ENCODE assay signal across 8 cellular contexts in genomic region chr1:218346391-218347204, GRCh38. TPM values are rescaled to one million over a fixed set of nuclear protein-coding genes. Genes with fewer than 3 reads are reported as not detected.
DNase-seq lines count a peak whose midpoint lies in the region; ATAC-seq and TF ChIP-seq lines count a peak whose summit lies in the region.

No MANE protein-coding gene starts in this region.

- peak overlapping the region; percentile 83 to 99 (median 91) for H3K4me2 ChIP-seq in BLaER1 treated with 17β-estradiol and CSF1 and Interleukin-3, amounts not matched to agents 10 nM and 100 nM

- H3K4me3 ChIP-seq in BLaER1 treated with 17β-estradiol and CSF1 and Interleukin-3, amounts not matched to agents 10 nM and 100 nM: peak overlapping the region; percentile 49 to 69 (median 58); a peak in 19 of 20 replicates
- H3K4me3 ChIP-seq in HL-60 (replicated peaks; ENCODE audit: insufficient read depth, low read length) (peak overlapping the region; percentile 54), ascending aorta (peak overlapping the region; percentile 88 to 89)

- no peaks in the 10 kb centered on the region for H3K9me3 ChIP-seq in BLaER1 treated with 17β-estradiol and CSF1 and Interleukin-3, amounts not matched to agents 10 nM and 100 nM (replicated peaks in 1 of 11)
- H3K9me3 ChIP-seq in ascending aorta: no peaks in the 10 kb centered on the region

- peaks cover 0 to 48% (median 37%) of the 10 kb centered on the region in 11 experiments; a peak in 17 of 22 replicates for H4K20me1 ChIP-seq in BLaER1 treated with 17β-estradiol and CSF1 and Interleukin-3, amounts not matched to agents 10 nM and 100 nM

- peak overlapping the region in 8 of 11 experiments; percentile 40 to 72 (median 54); a peak in 15 of 22 replicates for H3K9ac ChIP-seq in BLaER1 treated with 17β-estradiol and CSF1 and Interleukin-3, amounts not matched to agents 10 nM and 100 nM

- H3K4me1 ChIP-seq in BLaER1 treated with 17β-estradiol and CSF1 and Interleukin-3, amounts not matched to agents 10 nM and 100 nM: peaks cover 41 to 50% (median 48%) of the 10 kb centered on the region in 10 experiments
- peaks cover 0 to 2% of the 10 kb centered on the region in 2 donors for H3K4me1 ChIP-seq in ascending aorta

- TF ChIP-seq CTCF in HL-60 (IDR thresholded peaks at IDR 0.05; ENCODE audit: insufficient read depth, low read length) (no peak), ascending aorta (IDR thresholded peaks at IDR 0.05) (no peak)

- intact Hi-C loops in ascending aorta (cut with DNase I): loop anchor here (2.0 to 10.0 kb wide), 8 partner anchors 18 to 951 kb away; partner anchors contain the start of gene LYPLAL1

- no peak overlapping the region; a peak in 1 of 22 replicates for H3K27ac ChIP-seq in BLaER1 treated with 17β-estradiol and CSF1 and Interleukin-3, amounts not matched to agents 10 nM and 100 nM
- no peak overlapping the region for H3K27ac ChIP-seq in HL-60 (replicated peaks)
- peak overlapping the region; percentile 81 to 89 for H3K27ac ChIP-seq in ascending aorta

- no peak for DNase-seq in HL-60 (ENCODE audit: low read depth in 1 of 2, low spot score in 1 of 2)
- DNase-seq in ascending aorta (ENCODE audit: low spot score in 2 of 2): no peak
- DNase-seq in iris pigment epithelial cell (ENCODE audit: low read depth): peak; percentile 62
- peak; percentile 13 for DNase-seq in stimulated activated naive CD8-positive, alpha-beta T cell treated with anti-CD3 and anti-CD28 coated beads, Interleukin-15, Interleukin-2, amounts not matched to agents 100 U/mL and 50 U/mL, for 24 hours
- no peak for DNase-seq in activated effector memory CD4-positive, alpha-beta T cell treated with anti-CD3 and anti-CD28 coated beads, Interleukin-2, amount 50 U/mL, for 16 hours
- no peak for DNase-seq in stimulated activated CD4-positive, alpha-beta T cell treated with anti-CD3 and anti-CD28 coated beads, Interleukin-2, amount 100 ng/mL, for 48 hours

- no peaks in the 10 kb centered on the region for H3K36me3 ChIP-seq in BLaER1 treated with 17β-estradiol and CSF1 and Interleukin-3, amounts not matched to agents 10 nM and 100 nM
- H3K36me3 ChIP-seq in ascending aorta: no peaks in the 10 kb centered on the region

- ATAC-seq in stimulated activated naive CD8-positive, alpha-beta T cell treated with anti-CD3 and anti-CD28 coated beads, Interleukin-15, Interleukin-2, amounts not matched to agents 100 U/mL and 50 U/mL, for 24 hours: no peak
- no peak for ATAC-seq in HG03342 (IDR thresholded peaks at IDR 0.05; ENCODE audit: unreplicated experiment)

- H3K27me3 ChIP-seq in BLaER1 treated with 17β-estradiol and CSF1 and Interleukin-3, amounts not matched to agents 10 nM and 100 nM: peaks cover 83 to 95% (median 91%) of the 10 kb centered on the region in 11 experiments
- H3K27me3 ChIP-seq in HL-60 (ENCODE audit: insufficient read depth, poor library complexity, severe bottlenecking) (peaks cover 2% of the 10 kb centered on the region), ascending aorta (no peaks in the 10 kb centered on the region)

RNA-seq across cellular contexts. Expression of gene TGFB2, which starts 1.5 kb away (rescaled TPM):
- total RNA-seq in ascending aorta: 9.9 TPM

Comparison
In these comparisons a context has a peak if more than half of its experiments do, and no peak if none do; other contexts are left out.
1. H3K27ac ChIP-seq: peak in ascending aorta (2 of 2); none in BLaER1 treated with 17β-estradiol and CSF1 and Interleukin-3, amounts not matched to agents 10 nM and 100 nM (0 of 11) and HL-60 (single experiment).
2. DNase-seq: peak in iris pigment epithelial cell (single experiment) and stimulated activated naive CD8-positive, alpha-beta T cell treated with anti-CD3 and anti-CD28 coated beads, Interleukin-15, Interleukin-2, amounts not matched to agents 100 U/mL and 50 U/mL, for 24 hours (single experiment); none in HL-60 (0 of 2), ascending aorta (0 of 2), activated effector memory CD4-positive, alpha-beta T cell treated with anti-CD3 and anti-CD28 coated beads, Interleukin-2, amount 50 U/mL, for 16 hours (single experiment) and stimulated activated CD4-positive, alpha-beta T cell treated with anti-CD3 and anti-CD28 coated beads, Interleukin-2, amount 100 ng/mL, for 48 hours (0 of 2).
3. Peak in every context shown above with its lines, with median percentiles within 50 percentile points of each other: H3K4me3 ChIP-seq.